In genomic region chr3:10758304-10759037, GRCh38 we compare ENCODE assay signal across 9 cellular contexts. TPM values are rescaled to one million over a fixed set of nuclear protein-coding genes. Genes with fewer than 3 reads are reported as not detected.
DNase-seq lines count a peak whose midpoint lies in the region; ATAC-seq and TF ChIP-seq lines count a peak whose summit lies in the region.
"Had no signal": no experiment of that assay in that cellular context is flagged by ENCODE, and none has a peak within 500 bp of the region (broad histone marks: within the 10 kb centered on the region; RNA-seq: fewer than 3 reads in every experiment).

No MANE protein-coding gene starts in this region.

- H3K27ac ChIP-seq in tibial nerve: no peak overlapping the region

- TF ChIP-seq CTCF in nephron progenitor cell (IDR thresholded peaks at IDR 0.05) (peak; percentile 76), tibial nerve (IDR thresholded peaks at IDR 0.05) (peak; percentile 42 to 75 (median 60))

- no peak overlapping the region for H3K27ac Mint-ChIP-seq in nephron progenitor cell

- no peaks in the 10 kb centered on the region for H3K36me3 Mint-ChIP-seq in nephron progenitor cell (ENCODE audit: low read depth)

- no peak overlapping the region for H3K4me3 ChIP-seq in tibial nerve

- peaks cover 54% of the 10 kb centered on the region for H3K27me3 Mint-ChIP-seq in nephron progenitor cell (ENCODE audit: low read depth, poor library complexity)

- no peaks in the 10 kb centered on the region for H3K9me3 Mint-ChIP-seq in nephron progenitor cell

- ATAC-seq in HG03039 (IDR thresholded peaks at IDR 0.05; ENCODE audit: unreplicated experiment): peak; percentile 62

- no peak overlapping the region for H3K4me3 Mint-ChIP-seq in nephron progenitor cell

- no peak for TF ChIP-seq EP300 in tibial nerve (IDR thresholded peaks at IDR 0.05)

- no peaks in the 10 kb centered on the region for H3K36me3 ChIP-seq in tibial nerve

- no peaks in the 10 kb centered on the region for H3K4me1 ChIP-seq in tibial nerve

- 35 to 48% methylated on average over 13 to 14 of the region's 14 CpGs for WGBS in tibial nerve, 2 donors

- DNase-seq in NCI-H1694 treated with DMSO at 0.1 percent for 48 hours (lab: John Stamatoyannopoulos, UW) (peak; percentile 16), NCI-H1694 (lab: John Stamatoyannopoulos, UW) (no peak), NCI-H82 (lab: John Stamatoyannopoulos, UW) (peak; percentile 73), fibroblast of gingiva (ENCODE audit: low read depth) (peak; percentile 64), nephron progenitor cell (peak; percentile 70), tibial nerve (ENCODE audit: low spot score in 2 of 2) (peak in 1 of 2 donors; percentile 39)
- DNase-seq in activated CD8-positive, alpha-beta memory T cell treated with anti-CD3 and anti-CD28 coated beads, Interleukin-2, amount 50 U/mL, for 48 hours: peak; percentile 73

- H3K27me3 ChIP-seq in tibial nerve: peaks cover 0 to 6% of the 10 kb centered on the region in 2 donors

- no peak for TF ChIP-seq POLR2A in tibial nerve (IDR thresholded peaks at IDR 0.05)

- no peaks in the 10 kb centered on the region for H3K4me1 Mint-ChIP-seq in nephron progenitor cell

- H3K9me3 ChIP-seq in tibial nerve: no peaks in the 10 kb centered on the region

RNA-seq across cellular contexts. Expression of gene SLC6A11, which starts 57.6 kb away (rescaled TPM):
- under 1 TPM in 3 of 4 donors, not detected in 1; 0.30 to 0.44 (median 0.42) TPM for total RNA-seq in tibial nerve
- total RNA-seq: glomerular endothelial cell had no signal
